In genomic region chr22:33787645-33788456, GRCh38 we compare ENCODE assay signal across 30 cellular contexts.
DNase-seq lines count a peak whose midpoint lies in the region; ATAC-seq lines count a peak whose summit lies in the region.
"Had no signal": no experiment of that assay in that cellular context is flagged by ENCODE, and none has a peak within 500 bp of the region (broad histone marks: within the 10 kb centered on the region; RNA-seq: fewer than 3 reads in every experiment).

No MANE protein-coding gene starts in this region.

- DNase-seq in EH (ENCODE audit: low read depth) (peak; percentile 22), NAMALWA (ENCODE audit: low spot score) (peak; percentile 8), DMS 273 treated with DMSO at 0.1 percent for 48 hours (lab: John Stamatoyannopoulos, UW) (no peak), NCI-H1417 (lab: John Stamatoyannopoulos, UW) (no peak), NCI-H82 (lab: John Stamatoyannopoulos, UW) (no peak), iPS-NIHi7 (ENCODE audit: extremely low spot score) (no peak)
- DNase-seq: 8988T; activated CD4-positive, alpha-beta T cell treated with anti-CD3 and anti-CD28 coated beads for 4 hours; activated naive CD4-positive, alpha-beta T cell treated with anti-CD3 and anti-CD28 coated beads, Interleukin-2, amount 50 U/mL, for 16 hours; amygdala; brain microvascular endothelial cell; Caco-2; cerebellar nuclear complex; foreskin fibroblast; GDM1; Karpas-422; naive B cell; NCI-H146; NCI-H2107; NCI-H446 treated with DMSO at 0.1 percent for 48 hours; right lobe of liver; SJCRH30; stimulated activated CD8-positive, alpha-beta memory T cell treated with anti-CD3 and anti-CD28 coated beads, Interleukin-4, amount 100 ng/mL, for 48 hours; T-helper 9 cell; thyroid gland; uterus had no signal

- ATAC-seq in GM18502 (IDR thresholded peaks at IDR 0.05; ENCODE audit: poor library complexity, unreplicated experiment) = peak; percentile 54
- peak; percentile 69 for ATAC-seq in GM21515 (IDR thresholded peaks at IDR 0.05; ENCODE audit: unreplicated experiment)
- ATAC-seq: activated T-helper 17 cell treated with anti-CD3 and anti-CD28 coated beads, Interleukin-2, amount 50 U/mL, for 72 hours; HepG2; right lobe of liver had no signal

Comparison
In these comparisons a context has a peak if more than half of its experiments do, and no peak if none do; other contexts are left out.
1. DNase-seq: peak in EH (single experiment) and NAMALWA (single experiment); none in DMS 273 treated with DMSO at 0.1 percent for 48 hours (single experiment), NCI-H1417 (0 of 3), NCI-H82 (single experiment) and iPS-NIHi7 (single experiment).